In the genomic region with DNA sequence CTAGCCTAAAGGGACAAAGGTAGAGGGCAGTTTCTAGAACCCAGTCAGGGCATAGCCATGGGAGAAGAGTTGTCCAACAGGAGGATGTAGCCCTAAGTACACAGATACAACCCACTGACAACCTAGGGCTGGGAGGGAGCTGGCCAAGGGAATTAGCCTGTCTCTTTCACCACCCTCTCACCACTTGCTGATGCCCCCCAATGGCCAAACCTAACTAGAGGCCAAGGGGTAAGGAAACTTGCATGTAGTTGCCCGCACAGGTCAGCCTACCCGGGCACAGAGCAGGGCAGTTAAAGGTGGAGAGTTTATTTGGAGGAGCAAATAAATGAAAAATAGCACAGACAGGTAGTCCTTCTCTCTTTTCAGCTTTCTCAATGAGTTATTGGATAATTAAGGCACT, we compare ENCODE assay signal across 20 cellular contexts.
"Had no signal": no experiment of that assay in that cellular context is flagged by ENCODE, and none has a peak within 500 bp of the region (broad histone marks: within the 10 kb centered on the region; RNA-seq: fewer than 3 reads in every experiment).

No MANE protein-coding gene starts in this region.

- H3K9me3 ChIP-seq: SJSA1, SK-N-SH had no signal

- ATAC-seq: HepG2 had no signal

- H3K27ac ChIP-seq: SJSA1 had no signal

- H3K27me3 ChIP-seq: SJSA1 had no signal

- H3K4me2 ChIP-seq: SK-N-SH had no signal

- H3K9ac ChIP-seq: SK-N-SH had no signal

- H3K4me3 ChIP-seq: SJSA1 had no signal

- DNase-seq: IMR-90, Karpas-422, KG1, MM.1S, NCI-H1436, NCI-H187 treated with DMSO at 0.1 percent for 48 hours, NCI-H2171 treated with DMSO at 0.1 percent for 48 hours, NCI-H446 treated with DMSO at 0.1 percent for 48 hours, NCI-H524, NCI-H526 treated with DMSO at 0.1 percent for 48 hours, NCI-H774, Right ventricle myocardium superior, RPMI8226, SIG-M5, SW 1271, T-helper 1 cell had no signal

- H3K4me1 ChIP-seq: SJSA1 had no signal

- H3K36me3 ChIP-seq: SJSA1 had no signal

- FAIRE-seq: HepG2, RCC 7860 had no signal
